In the genomic region with DNA sequence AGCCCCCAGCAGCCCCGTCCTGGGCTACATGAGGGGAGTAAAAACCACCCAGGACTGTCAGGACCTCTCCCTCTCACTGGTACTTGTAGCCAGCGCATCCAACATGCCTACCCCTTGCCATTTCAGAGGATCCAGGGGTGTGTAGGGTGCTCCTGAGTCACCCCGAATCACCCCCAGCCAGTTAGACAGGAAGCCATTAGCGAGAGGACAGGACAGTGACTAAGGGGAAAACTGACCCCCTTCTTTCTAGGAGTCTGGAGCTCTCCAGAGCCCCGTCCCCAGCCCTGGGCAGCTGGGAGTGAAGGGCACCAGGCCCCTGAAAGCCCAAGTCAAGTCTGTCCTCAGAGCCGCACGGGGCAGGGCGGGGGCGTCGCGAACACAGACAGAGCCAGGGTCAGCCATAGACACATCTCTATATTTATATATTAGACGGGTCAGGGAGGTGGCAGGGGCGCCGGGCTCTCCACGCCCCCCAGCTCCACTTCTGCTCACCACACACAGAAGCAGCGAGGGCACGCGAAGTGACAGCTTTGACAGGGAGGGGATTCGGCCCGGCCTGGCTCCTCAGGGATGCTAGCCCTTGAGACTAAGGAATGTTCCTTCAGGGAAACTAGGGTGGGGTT, we compare ENCODE assay signal across 17 cellular contexts. TPM values are rescaled to one million over a fixed set of nuclear protein-coding genes. Genes with fewer than 3 reads are reported as not detected.
DNase-seq lines count a peak whose midpoint lies in the region; ATAC-seq and TF ChIP-seq lines count a peak whose summit lies in the region.
"Had no signal": no experiment of that assay in that cellular context is flagged by ENCODE, and none has a peak within 500 bp of the region (broad histone marks: within the 10 kb centered on the region; RNA-seq: fewer than 3 reads in every experiment).

No MANE protein-coding gene starts in this region.

- H4K20me1 ChIP-seq in PC-3 (ENCODE audit: low read length): no peaks in the 10 kb centered on the region

- TF ChIP-seq POLR2A in uterus (IDR thresholded peaks at IDR 0.05): no peak

- BruUV-seq in PC-3 (replicated peaks; lab: Mats Ljungman, UMichigan): no TSS peak

- H3K9ac ChIP-seq in PC-3 (ENCODE audit: low read length): no peak overlapping the region

- peak; percentile 41 for DNase-seq in EL
- DNase-seq in PC-3: no peak
- DNase-seq in epithelial cell of prostate (ENCODE audit: low read depth, low spot score): no peak
- no peak for DNase-seq in uterus
- DNase-seq in cortex of kidney (lab: John Stamatoyannopoulos, UW): no peak
- DNase-seq in NCI-H128 (lab: John Stamatoyannopoulos, UW; ENCODE audit: unreplicated experiment): no peak
- DNase-seq: activated CD4-positive, alpha-beta T cell treated with anti-CD3 and anti-CD28 coated beads, Interleukin-2, amount 50 U/mL, for 4 hours; brain microvascular endothelial cell; NCI-H187 treated with DMSO at 0.1 percent for 48 hours; NCI-H774; stimulated activated CD4-positive, alpha-beta T cell treated with anti-CD3 and anti-CD28 coated beads, Interleukin-4, amount 100 ng/mL, for 4 hours; stimulated activated naive CD8-positive, alpha-beta T cell treated with anti-CD3 and anti-CD28 coated beads, Interleukin-15, Interleukin-2, amounts not matched to agents 100 U/mL and 50 U/mL, for 24 hours; T1000 had no signal

- H2AFZ ChIP-seq in PC-3 (ENCODE audit: low read length): no peak overlapping the region

- CTCF ChIA-PET in PC-3 (lab: Charles Lee): no interaction called here

- H3K4me1 ChIP-seq in PC-3 (ENCODE audit: insufficient read depth, low read length) (peaks cover 11% of the 10 kb centered on the region), uterus (no peaks in the 10 kb centered on the region)

- H3F3A ChIP-seq in PC-3 (ENCODE audit: low read length, unreplicated experiment): no peaks in the 10 kb centered on the region

- H3K36me3 ChIP-seq in PC-3 (ENCODE audit: low read depth, low read length): no peaks in the 10 kb centered on the region
- H3K36me3 ChIP-seq in uterus: no peaks in the 10 kb centered on the region

- ATAC-seq in PC-3 (peak; percentile 25; the same call in 1 of the 2 replicates), HG03521 (IDR thresholded peaks at IDR 0.05; ENCODE audit: unreplicated experiment) (no peak)

- H3K4me3 ChIP-seq in PC-3 (ENCODE audit: low read length) (no peak overlapping the region), skin epidermis (no peak overlapping the region), uterus (no peak overlapping the region)
- H3K4me3 ChIP-seq: heart left ventricle had no signal

- H3K9me3 ChIP-seq in PC-3 (ENCODE audit: low read length): no peaks in the 10 kb centered on the region
- no peaks in the 10 kb centered on the region for H3K9me3 ChIP-seq in uterus
- H3K9me3 ChIP-seq: heart left ventricle had no signal

- POLR2A ChIA-PET in PC-3 (lab: Charles Lee; ENCODE audit: unreplicated experiment): no interaction called here

- H3K27me3 ChIP-seq in PC-3 (ENCODE audit: low read length) (no peaks in the 10 kb centered on the region), uterus (no peaks in the 10 kb centered on the region)
- H3K27me3 ChIP-seq: brain microvascular endothelial cell, heart left ventricle had no signal

- H3K4me2 ChIP-seq in PC-3 (ENCODE audit: low read length): peak overlapping the region; percentile 39; the same call in 1 of the 2 replicates

- peak overlapping the region; percentile 15; the same call in 1 of the 2 replicates for H3K27ac ChIP-seq in PC-3 (ENCODE audit: low read length)
- H3K27ac ChIP-seq in epithelial cell of prostate: peak overlapping the region; percentile 52
- peak overlapping the region in 16 of 21 experiments; percentile 3 to 59 (median 35) for H3K27ac ChIP-seq in skin epidermis
- peak overlapping the region in 1 of 2 donors; percentile 45 for H3K27ac ChIP-seq in uterus
- H3K27ac ChIP-seq: brain microvascular endothelial cell had no signal

- intact Hi-C loops in PC-3 (cut with micrococcal nuclease) (no loop called here), uterus (cut with DNase I; ENCODE audit: low total_unique reads) (no loop called here)

- TF ChIP-seq CTCF in PC-3 (conservative IDR thresholded peaks at IDR 0.05; ENCODE audit: low read depth, low read length) (no peak), uterus (IDR thresholded peaks at IDR 0.05) (no peak)

- H3K79me2 ChIP-seq in PC-3 (ENCODE audit: low read length): no peaks in the 10 kb centered on the region

- no peaks in the 10 kb centered on the region for H3K9me2 ChIP-seq in PC-3 (replicated peaks; ENCODE audit: low read length)

RNA-seq across cellular contexts. Expression of a gene that starts 0.5 kb away (rescaled TPM):
- 2.2 and 3.4 TPM in 2 replicates for total RNA-seq in PC-3 (2014; rRNA removed)
- total RNA-seq in uterus: 10 to 100 TPM in 1 of 4 donors, 1 to 10 TPM in 2, not detected in 1; 1.4 to 16.7 (median 2.3) TPM
- total RNA-seq: H1 had no signal

RNA-seq across cellular contexts. Expression of a gene that starts 9.2 kb away (rescaled TPM):
- total RNA-seq in PC-3 (2014; rRNA removed) (31.4 and 34.4 TPM in 2 replicates), uterus (100 to 1,000 TPM in 1 of 4 donors, 10 to 100 TPM in 3; 19.9 to 143 (median 39.4) TPM)

RNA-seq across cellular contexts. Expression of a gene that starts 17.8 kb away (rescaled TPM):
- total RNA-seq in PC-3 (2014; rRNA removed) (5.1 and 7.7 TPM in 2 replicates), uterus (100 to 1,000 TPM in 1 of 4 donors, 10 to 100 TPM in 2, 1 to 10 TPM in 1; 9.2 to 158 (median 36.4) TPM)

RNA-seq across cellular contexts. Expression of a gene that starts 22.1 kb away (rescaled TPM):
- total RNA-seq in PC-3 (2014; rRNA removed) (0.86 and 1.1 TPM in 2 replicates), uterus (1 to 10 TPM in 1 of 4 donors, under 1 TPM in 1, not detected in 2; 0.21 to 1.3 TPM)

RNA-seq across cellular contexts. Expression of a gene that starts 38.0 kb away (rescaled TPM):
- 116 and 117 TPM in 2 replicates for total RNA-seq in PC-3 (2014; rRNA removed)
- total RNA-seq in uterus: 10 to 100 TPM; 15.6 to 78.5 (median 64.5) TPM
